7 cellular contexts compared by ENCODE assay signal in genomic region chr15:50181206-50181982, GRCh38. TPM values are rescaled to one million over a fixed set of nuclear protein-coding genes. Genes with fewer than 3 reads are reported as not detected.
DNase-seq lines count a peak whose midpoint lies in the region; ATAC-seq and TF ChIP-seq lines count a peak whose summit lies in the region.

No MANE protein-coding gene starts in this region.

- no peak for TF ChIP-seq POLR2A in GM18505 (IDR thresholded peaks at IDR 0.05; ENCODE audit: borderline replicate concordance, extremely low read depth, insufficient read depth, insufficient read length)

- TF ChIP-seq CTCF in GM12864 (IDR thresholded peaks at IDR 0.05; ENCODE audit: low read depth, low read length, missing control alignments) (no peak), epithelial cell of proximal tubule (conservative IDR thresholded peaks at IDR 0.05; ENCODE audit: low read depth, low read length) (no peak), retinal pigment epithelial cell (conservative IDR thresholded peaks at IDR 0.05; ENCODE audit: low read depth, low read length) (no peak)

- ATAC-seq in GM18505 (IDR thresholded peaks at IDR 0.05; ENCODE audit: unreplicated experiment), result no peak

- DNase-seq in GM12864 (ENCODE audit: low read depth), result no peak
- DNase-seq in NCI-H526 treated with DMSO at 0.1 percent for 48 hours (lab: John Stamatoyannopoulos, UW), result peak; percentile 64
- no peak for DNase-seq in epithelial cell of proximal tubule (ENCODE audit: low read depth)
- no peak for DNase-seq in retinal pigment epithelial cell (ENCODE audit: low read depth)
- DNase-seq in COLO829 (ENCODE audit: low spot score), result no peak
- DNase-seq in AG20443 (ENCODE audit: low spot score), result no peak

- H3K4me3 ChIP-seq in GM12864 (ENCODE audit: low read depth, low read length), result peak overlapping the region; percentile 40; the same call in 1 of the 2 replicates
- peak overlapping the region; percentile 64 for H3K4me3 ChIP-seq in epithelial cell of proximal tubule (ENCODE audit: low read depth, low read length)
- H3K4me3 ChIP-seq in retinal pigment epithelial cell (ENCODE audit: low read length), result peak overlapping the region; percentile 64

RNA-seq across cellular contexts. Expression of gene SLC27A2, which starts 0.6 kb away (rescaled TPM):
- 6.0 and 6.2 TPM in 2 replicates for total RNA-seq in epithelial cell of proximal tubule
